In genomic region chr1:115641762-115642167, GRCh38 we compare ENCODE assay signal across 8 cellular contexts. TPM values are rescaled to one million over a fixed set of nuclear protein-coding genes. Genes with fewer than 3 reads are reported as not detected.
A peak's percentile ranks its signal among the peaks of the same experiment; 100 is the strongest.
DNase-seq lines count a peak whose midpoint lies in the region; ATAC-seq and TF ChIP-seq lines count a peak whose summit lies in the region.

VANGL1 (plus strand) TSS chr1:115641970; CDS start chr1:115651414, 9,444 bp downstream.

- H3K36me3 Mint-ChIP-seq in CD14-positive monocyte = peaks cover 0 to 4% of the 10 kb centered on the region in 2 donors
- H3K36me3 Mint-ChIP-seq in activated CD4-positive, alpha-beta memory T cell treated with anti-CD3 and anti-CD28 coated beads, Interleukin-2, amount 10 ng/mL, durations not matched to agents 7 days and 5 days (ENCODE audit: low read depth) = peaks cover 17% of the 10 kb centered on the region

- H3K27me3 Mint-ChIP-seq in CD14-positive monocyte (ENCODE audit: low read depth in 3 of 3) = peaks cover 18 to 23% (median 21%) of the 10 kb centered on the region in 3 donors
- peaks cover 32% of the 10 kb centered on the region for H3K27me3 Mint-ChIP-seq in activated CD4-positive, alpha-beta memory T cell treated with anti-CD3 and anti-CD28 coated beads, Interleukin-2, amount 10 ng/mL, durations not matched to agents 7 days and 5 days

- DNase-seq in CD14-positive monocyte (ENCODE audit: low spot score) (no peak), NCI-H2171 treated with DMSO at 0.1 percent for 48 hours (lab: John Stamatoyannopoulos, UW) (peak; percentile 69), erythroblast (lab: John Stamatoyannopoulos, UW) (peak; percentile 77 to 81), myocyte (ENCODE audit: low read depth) (peak; percentile 66), upper lobe of left lung (peak; percentile 47 to 95)
- peak; percentile 77 for DNase-seq in activated CD4-positive, alpha-beta memory T cell treated with anti-CD3 and anti-CD28 coated beads, Interleukin-2, amount 10 ng/mL, durations not matched to agents 7 days and 5 days

- 1% methylated on average over 30 of the region's 61 CpGs; no CpG with 5 or more reads in 1 of the 2 donors for WGBS in upper lobe of left lung, 2 donors

- H3K27ac ChIP-seq in upper lobe of left lung = peak within 1 kb of the TSS in 3 of 4 donors; percentile 61 to 80 (median 63)

- ATAC-seq in GM18870 (IDR thresholded peaks at IDR 0.05; ENCODE audit: unreplicated experiment) (peak; percentile 21), HG03045 (IDR thresholded peaks at IDR 0.05; ENCODE audit: unreplicated experiment) (peak; percentile 64), upper lobe of left lung (ENCODE audit: low FRiP score in 2 of 2) (peak; percentile 58 to 95)

- POLR2A ChIA-PET in activated CD4-positive, alpha-beta memory T cell treated with anti-CD3 and anti-CD28 coated beads, Interleukin-2, amount 10 ng/mL, durations not matched to agents 7 days and 5 days (lab: Charles Lee) = interaction anchor here (0.9 to 1.9 kb wide), 3 partner anchors 10 to 27 kb away, joined by 3 to 6 read pairs (median 3); no protein-coding TSS in a partner anchor

- peak within 1 kb of the TSS; percentile 83 to 94 for H3K4me3 Mint-ChIP-seq in CD14-positive monocyte
- peak within 1 kb of the TSS; percentile 86 for H3K4me3 Mint-ChIP-seq in activated CD4-positive, alpha-beta memory T cell treated with anti-CD3 and anti-CD28 coated beads, Interleukin-2, amount 10 ng/mL, durations not matched to agents 7 days and 5 days

- H3K36me3 ChIP-seq in upper lobe of left lung = no peaks in the 10 kb centered on the region

- no peaks in the 10 kb centered on the region for H3K27me3 ChIP-seq in upper lobe of left lung

- intact Hi-C loops in CD14-positive monocyte (cut with micrococcal nuclease) = no loop called here

- TF ChIP-seq EP300 in upper lobe of left lung (IDR thresholded peaks at IDR 0.05) = no peak

- CTCF ChIA-PET in activated CD4-positive, alpha-beta memory T cell treated with anti-CD3 and anti-CD28 coated beads, Interleukin-2, amount 10 ng/mL, durations not matched to agents 7 days and 5 days (lab: Charles Lee) = interaction anchor here (1.0 to 1.1 kb wide), 2 partner anchors 65 kb away, joined by 3 to 4 read pairs; no protein-coding TSS in a partner anchor

- H3K4me3 ChIP-seq in upper lobe of left lung = peak within 1 kb of the TSS; percentile 66 to 99 (median 85)

- peak; percentile 51 for TF ChIP-seq POLR2A in erythroblast (IDR thresholded peaks at IDR 0.05; ENCODE audit: low read length)
- peak in 1 of 4 donors; percentile 32 for TF ChIP-seq POLR2A in upper lobe of left lung (IDR thresholded peaks at IDR 0.05)

- no peak for TF ChIP-seq CTCF in CD14-positive monocyte (IDR thresholded peaks at IDR 0.05)
- no peak for TF ChIP-seq CTCF in upper lobe of left lung (IDR thresholded peaks at IDR 0.05)

- peaks cover 17 to 36% (median 24%) of the 10 kb centered on the region in 7 donors for H3K9me3 Mint-ChIP-seq in CD14-positive monocyte
- peaks cover 6% of the 10 kb centered on the region for H3K9me3 Mint-ChIP-seq in activated CD4-positive, alpha-beta memory T cell treated with anti-CD3 and anti-CD28 coated beads, Interleukin-2, amount 10 ng/mL, durations not matched to agents 7 days and 5 days

- peaks cover 0 to 23% (median 8%) of the 10 kb centered on the region in 4 donors for H3K4me1 ChIP-seq in upper lobe of left lung

- H3K27ac Mint-ChIP-seq in CD14-positive monocyte = no peak within 1 kb of the TSS
- peak within 1 kb of the TSS; percentile 78 for H3K27ac Mint-ChIP-seq in activated CD4-positive, alpha-beta memory T cell treated with anti-CD3 and anti-CD28 coated beads, Interleukin-2, amount 10 ng/mL, durations not matched to agents 7 days and 5 days

- peaks cover 12% of the 10 kb centered on the region for H3K4me1 Mint-ChIP-seq in CD14-positive monocyte
- H3K4me1 Mint-ChIP-seq in activated CD4-positive, alpha-beta memory T cell treated with anti-CD3 and anti-CD28 coated beads, Interleukin-2, amount 10 ng/mL, durations not matched to agents 7 days and 5 days = peaks cover 26% of the 10 kb centered on the region

- peaks cover 0 to 4% (median 2%) of the 10 kb centered on the region in 4 donors for H3K9me3 ChIP-seq in upper lobe of left lung

RNA-seq across cellular contexts. Expression of gene VANGL1, which starts in this region (rescaled TPM):
- 1 to 10 TPM; 1.3 to 2.0 TPM for polyA plus RNA-seq in CD14-positive monocyte
- 10 to 100 TPM; 17.5 to 17.7 TPM for total RNA-seq in activated CD4-positive, alpha-beta memory T cell treated with anti-CD3 and anti-CD28 coated beads, Interleukin-2, amount 10 ng/mL, durations not matched to agents 7 days and 5 days
- total RNA-seq in myocyte = 6.9 and 9.1 TPM in 2 replicates
- 7.4 TPM for polyA plus RNA-seq in myocyte (2012)
- 10 to 100 TPM in 1 of 6 donors, 1 to 10 TPM in 5; 3.1 to 11.4 (median 7.0) TPM for total RNA-seq in upper lobe of left lung

Comparison
In these comparisons a context has a peak if more than half of its experiments do, and no peak if none do; other contexts are left out.
1. ATAC-seq: peak in every context shown above with its lines; median percentile 76 in upper lobe of left lung; 64 in HG03045; 21 in GM18870.